9 cellular contexts compared by ENCODE assay signal in genomic region chrX:143171703-143172102, GRCh38.
"Had no signal": no experiment of that assay in that cellular context is flagged by ENCODE, and none has a peak within 500 bp of the region (broad histone marks: within the 10 kb centered on the region; RNA-seq: fewer than 3 reads in every experiment).

No MANE protein-coding gene starts in this region.

- H3K27ac ChIP-seq: HL-60, KMS-11 had no signal

- H3K4me3 ChIP-seq: K562 had no signal

- H3K4me1 Mint-ChIP-seq: IgD-negative memory B cell had no signal

- H3K4me3 Mint-ChIP-seq: IgD-negative memory B cell had no signal

- FAIRE-seq: HepG2, HTR-8/SVneo, K562 had no signal

- ATAC-seq: HepG2, K562 had no signal

- DNase-seq: IMR-90, KBM-7, KG1 had no signal

- H3K36me3 Mint-ChIP-seq: IgD-negative memory B cell had no signal

- H3K27me3 Mint-ChIP-seq: IgD-negative memory B cell had no signal
